Comparison of ENCODE assay signal across 8 cellular contexts in the genomic region with DNA sequence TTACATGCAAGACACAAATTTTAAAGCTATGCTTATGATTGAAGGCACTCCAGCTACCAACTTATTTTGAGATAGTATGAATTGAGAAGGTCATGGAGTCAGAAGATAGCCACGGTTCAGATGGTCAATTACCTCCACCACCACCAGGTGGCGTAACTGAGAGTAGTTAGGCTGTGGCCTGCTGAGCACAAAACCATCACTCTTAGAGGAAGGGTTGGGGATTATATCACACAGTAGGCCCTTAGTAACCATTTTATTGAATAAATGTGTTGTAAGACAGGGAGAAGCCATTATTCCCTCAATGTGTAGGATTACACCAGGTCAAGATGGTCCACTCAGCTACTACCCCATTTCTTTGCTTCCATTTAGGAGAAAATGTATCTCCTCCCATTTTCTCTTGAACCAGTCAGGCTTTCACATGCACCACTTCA. TPM values are rescaled to one million over a fixed set of nuclear protein-coding genes. Genes with fewer than 3 reads are reported as not detected.
A peak's percentile ranks its signal among the peaks of the same experiment; 100 is the strongest.
DNase-seq lines count a peak whose midpoint lies in the region; ATAC-seq, FAIRE-seq and TF ChIP-seq lines count a peak whose summit lies in the region.

No MANE protein-coding gene starts in this region.

- H3K27ac Mint-ChIP-seq in T-helper 17 cell: peak overlapping the region; percentile 62

- peak; percentile 37 to 71 (median 67) for TF ChIP-seq CTCF in ascending aorta (IDR thresholded peaks at IDR 0.05)

- H3K36me3 Mint-ChIP-seq in T-helper 17 cell (ENCODE audit: low read depth): peaks cover 2% of the 10 kb centered on the region

- H3K9me3 ChIP-seq in T-helper 17 cell (ENCODE audit: control insufficient read depth, low read length, poor library complexity, severe bottlenecking) (no peaks in the 10 kb centered on the region), ascending aorta (no peaks in the 10 kb centered on the region), iPS DF 6.9 (ENCODE audit: control insufficient read depth, insufficient read depth, low read length) (no peaks in the 10 kb centered on the region)

- intact Hi-C loops in ascending aorta (cut with DNase I): loop anchor here (10.0 kb wide), 1 partner anchor 397 kb away; no protein-coding TSS in a partner anchor

- H3K4me3 ChIP-seq in ascending aorta: no peak overlapping the region
- H3K4me3 ChIP-seq in iPS DF 6.9 (ENCODE audit: low read length): no peak overlapping the region

- DNase-seq in M059J (ENCODE audit: low read depth) (peak; percentile 52), T-helper 17 cell (peak; percentile 44 to 69 (median 47)), ascending aorta (ENCODE audit: low spot score in 2 of 2) (peak in 1 of 2 donors; percentile 71), iPS DF 6.9 (ENCODE audit: low read depth, low spot score) (peak; percentile 67)
- DNase-seq in stimulated activated CD4-positive, alpha-beta T cell treated with anti-CD3 and anti-CD28 coated beads, Interleukin-1b, Interleukin-23, amount 100 ng/mL, for 24 hours (ENCODE audit: low read depth in 4 of 4, low spot score in 1 of 4): peak; percentile 58 to 70 (median 60)

- H3K4me1 ChIP-seq in ascending aorta: no peaks in the 10 kb centered on the region
- H3K4me1 ChIP-seq in iPS DF 6.9 (ENCODE audit: control insufficient read depth, insufficient read depth, low read length): no peaks in the 10 kb centered on the region

- WGBS in iPS DF 6.9 (ENCODE audit: insufficient coverage, insufficient read length): no CpG with 5 or more reads among the region's 2 CpGs

- H3K27me3 ChIP-seq in ascending aorta: no peaks in the 10 kb centered on the region
- H3K27me3 ChIP-seq in iPS DF 6.9 (ENCODE audit: control insufficient read depth, insufficient read depth, low read length): no peaks in the 10 kb centered on the region

- ATAC-seq in GM21786 (IDR thresholded peaks at IDR 0.05; ENCODE audit: unreplicated experiment): peak; percentile 87
- peak; percentile 87 for ATAC-seq in T-helper 17 cell
- ATAC-seq in GM19452 (IDR thresholded peaks at IDR 0.05; ENCODE audit: unreplicated experiment): no peak

- H3K27ac ChIP-seq in ascending aorta: no peak overlapping the region
- no peak overlapping the region for H3K27ac ChIP-seq in iPS DF 6.9 (ENCODE audit: low read length)

- FAIRE-seq in G401.6 (lab: Jason Lieb, UNC): peak; percentile 69

- H3K4me1 Mint-ChIP-seq in T-helper 17 cell: peaks cover 8% of the 10 kb centered on the region

- H3K36me3 ChIP-seq in ascending aorta: peaks cover 5 to 13% of the 10 kb centered on the region in 2 donors
- H3K36me3 ChIP-seq in iPS DF 6.9 (ENCODE audit: control insufficient read depth, insufficient read depth, low read length): no peaks in the 10 kb centered on the region; the same call in 1 of the 2 replicates

- no peaks in the 10 kb centered on the region for H3K27me3 Mint-ChIP-seq in T-helper 17 cell

- no peak overlapping the region for H3K4me3 Mint-ChIP-seq in T-helper 17 cell

RNA-seq across cellular contexts. Expression of gene KLHL41, which starts 18.8 kb away (rescaled TPM):
- total RNA-seq in M059J (2014; rRNA removed; shearing (Covaris generic)): not detected in 2 replicates
- not detected for total RNA-seq in T-helper 17 cell
- 0.21 TPM for total RNA-seq in ascending aorta

RNA-seq across cellular contexts. Expression of gene FASTKD1, which starts 45.4 kb away (rescaled TPM):
- total RNA-seq in M059J (2014; rRNA removed; shearing (Covaris generic)): 8.7 and 19.0 TPM in 2 replicates
- total RNA-seq in T-helper 17 cell: 10 to 100 TPM; 15.6 to 18.4 TPM
- 5.5 TPM for total RNA-seq in ascending aorta

RNA-seq across cellular contexts. Expression of gene BBS5, which starts 49.0 kb away (rescaled TPM):
- 1.3 and 2.8 TPM in 2 replicates for total RNA-seq in M059J (2014; rRNA removed; shearing (Covaris generic))
- total RNA-seq in T-helper 17 cell (1 to 10 TPM; 2.0 to 2.9 TPM), ascending aorta (1.5 TPM)

RNA-seq across cellular contexts. Expression of gene PPIG, which starts 55.9 kb away (rescaled TPM):
- total RNA-seq in M059J (2014; rRNA removed; shearing (Covaris generic)): 20.2 and 27.3 TPM in 2 replicates
- 10 to 100 TPM; 64.3 to 66.0 TPM for total RNA-seq in T-helper 17 cell
- 30.2 TPM for total RNA-seq in ascending aorta
